Comparison of ENCODE assay signal across 8 cellular contexts in the genomic region with DNA sequence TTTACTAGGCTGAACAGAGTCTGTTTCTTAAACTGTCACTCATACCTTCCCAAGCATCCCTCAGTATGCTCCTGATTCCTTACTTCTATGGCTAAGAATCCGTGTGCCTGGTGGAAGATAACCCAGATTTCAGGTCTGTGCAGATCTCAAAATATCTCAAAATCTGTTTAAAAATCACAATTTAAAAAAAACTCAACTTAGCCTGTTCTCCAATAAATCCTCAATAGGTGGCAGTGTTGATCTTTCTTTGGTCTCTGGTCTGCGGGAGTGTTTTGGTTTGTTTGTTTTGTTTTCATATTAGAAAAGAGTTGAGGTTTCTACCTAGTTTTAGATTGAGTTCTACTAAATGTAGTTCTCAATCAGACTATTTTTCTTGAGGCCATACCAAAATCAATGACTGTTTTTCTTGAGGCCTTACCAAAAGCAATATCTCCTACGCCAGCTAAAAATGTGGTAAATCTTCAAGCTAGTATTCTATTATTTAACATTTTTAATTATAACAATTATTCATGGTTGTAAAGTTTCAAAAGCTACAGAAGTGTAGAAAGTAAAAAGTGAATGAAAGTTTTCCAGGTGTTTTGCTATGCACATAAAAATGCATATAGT. TPM values are rescaled to one million over a fixed set of nuclear protein-coding genes. Genes with fewer than 3 reads are reported as not detected.
A peak's percentile ranks its signal among the peaks of the same experiment; 100 is the strongest.
DNase-seq lines count a peak whose midpoint lies in the region; FAIRE-seq and TF ChIP-seq lines count a peak whose summit lies in the region.

No MANE protein-coding gene starts in this region.

- peak; percentile 50 for TF ChIP-seq CTCF in foreskin fibroblast (IDR thresholded peaks at IDR 0.05; ENCODE audit: low read depth, low read length)

- no peaks in the 10 kb centered on the region for H3K36me3 ChIP-seq in small intestine (ENCODE audit: control insufficient read depth in 2 of 2, insufficient read depth in 2 of 2, low read length in 2 of 2)

- 30 to 33% (median 33%) methylated on average over 3 of the region's 3 CpGs for WGBS in small intestine, 3 donors

- DNase-seq in NCI-H510A treated with DMSO at 0.1 percent for 48 hours (lab: John Stamatoyannopoulos, UW), result peak; percentile 72
- no peak for DNase-seq in NCI-H510A (lab: John Stamatoyannopoulos, UW)
- DNase-seq in KBM-7, result peak; percentile 60
- DNase-seq in SK-MEL-5 (ENCODE audit: low read depth, low spot score), result peak; percentile 63
- peak in 1 of 2 donors; percentile 61 for DNase-seq in foreskin fibroblast
- DNase-seq in small intestine, result peak; percentile 31
- DNase-seq in stimulated activated naive CD4-positive, alpha-beta T cell treated with Interleukin-2 at 50 U/mL for 16 hours (lab: John Stamatoyannopoulos, UW), result no peak
- DNase-seq in cortex of kidney (lab: John Stamatoyannopoulos, UW), result no peak

- H3K4me3 ChIP-seq in foreskin fibroblast (ENCODE audit: low read depth in 1 of 2, low read length in 2 of 2) (no peak overlapping the region), small intestine (ENCODE audit: low read depth in 1 of 2, low read length in 2 of 2) (no peak overlapping the region)

- H3K4me1 ChIP-seq in small intestine (ENCODE audit: control insufficient read depth in 2 of 2, insufficient read depth in 1 of 2, low read depth in 1 of 2, low read length in 1 of 2), result no peaks in the 10 kb centered on the region

- no peak overlapping the region for H3K27ac ChIP-seq in small intestine (ENCODE audit: low read depth in 1 of 2, low read length in 1 of 2)

- in situ Hi-C loops in KBM-7 (cut with MboI; ENCODE audit: low pct_unique_long_range_greater_than_20kb, low sequenced_read_pairs) (no loop called here), SK-MEL-5 (cut with HindIII; ENCODE audit: low pct_unique_long_range_greater_than_20kb, low sequenced_read_pairs) (no loop called here)

- FAIRE-seq in small intestine (lab: Jason Lieb, UNC), result no peak

- H3K27me3 ChIP-seq in small intestine (ENCODE audit: control insufficient read depth in 2 of 2, insufficient read depth in 2 of 2, low read length in 2 of 2), result no peaks in the 10 kb centered on the region

- no peaks in the 10 kb centered on the region for H3K9me3 ChIP-seq in small intestine (ENCODE audit: control insufficient read depth, low read depth)

RNA-seq across cellular contexts. Expression of a gene that starts 57.9 kb away (rescaled TPM):
- 122 and 131 TPM in 2 replicates for total RNA-seq in SK-MEL-5 (2014; rRNA removed; shearing (Covaris generic))
- polyA plus RNA-seq in SK-MEL-5 (2015; cell fraction: cytosol; rRNA removed), result 48.9 and 67.3 TPM in 2 replicates
- polyA plus RNA-seq in SK-MEL-5 (2015; cell fraction: nucleus; rRNA removed), result 28.0 and 29.8 TPM in 2 replicates
- polyA plus RNA-seq in small intestine, result 1 to 10 TPM; 3.8 to 9.8 (median 3.8) TPM

RNA-seq across cellular contexts. Expression of a gene that starts 58.9 kb away (rescaled TPM):
- total RNA-seq in SK-MEL-5 (2014; rRNA removed; shearing (Covaris generic)), result 60.0 and 64.0 TPM in 2 replicates
- 54.2 and 59.0 TPM in 2 replicates for polyA plus RNA-seq in SK-MEL-5 (2015; cell fraction: cytosol; rRNA removed)
- 44.1 and 53.1 TPM in 2 replicates for polyA plus RNA-seq in SK-MEL-5 (2015; cell fraction: nucleus; rRNA removed)
- polyA plus RNA-seq in small intestine, result 10 to 100 TPM; 12.4 to 25.9 (median 15.4) TPM

RNA-seq across cellular contexts. Expression of a gene that starts 59.2 kb away (rescaled TPM):
- 178 and 189 TPM in 2 replicates for total RNA-seq in SK-MEL-5 (2014; rRNA removed; shearing (Covaris generic))
- 131 and 172 TPM in 2 replicates for polyA plus RNA-seq in SK-MEL-5 (2015; cell fraction: cytosol; rRNA removed)
- 24.3 and 42.6 TPM in 2 replicates for polyA plus RNA-seq in SK-MEL-5 (2015; cell fraction: nucleus; rRNA removed)
- polyA plus RNA-seq in small intestine, result 100 to 1,000 TPM; 220 to 382 (median 341) TPM

Comparison
In these comparisons a context has a peak if more than half of its experiments do, and no peak if none do; other contexts are left out.
1. DNase-seq: peak in NCI-H510A treated with DMSO at 0.1 percent for 48 hours (single experiment), KBM-7 (single experiment), SK-MEL-5 (single experiment) and small intestine (single experiment); none in NCI-H510A (single experiment), stimulated activated naive CD4-positive, alpha-beta T cell treated with Interleukin-2 at 50 U/mL for 16 hours (single experiment) and cortex of kidney (single experiment).